Comparison of ENCODE assay signal across 26 cellular contexts in the genomic region with DNA sequence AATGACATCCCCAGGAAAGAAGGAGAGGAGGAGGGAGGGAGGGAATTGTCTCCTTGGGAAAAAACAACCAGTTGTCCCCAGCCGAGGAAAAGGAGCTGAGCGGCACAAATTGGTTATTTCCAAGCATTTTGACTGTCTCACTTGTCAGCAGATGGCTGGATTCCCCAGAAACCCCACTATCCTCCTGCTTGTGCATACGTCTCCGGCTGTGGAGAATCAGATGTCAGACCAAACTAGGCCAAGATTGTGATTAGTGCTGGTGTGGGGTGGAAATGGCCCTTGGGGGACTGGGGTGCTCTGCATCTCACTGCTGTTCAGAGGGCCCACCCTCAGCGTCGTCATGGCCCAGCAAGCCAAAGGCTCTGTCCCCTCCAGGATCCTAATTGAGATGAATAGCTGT.
"Had no signal": no experiment of that assay in that cellular context is flagged by ENCODE, and none has a peak within 500 bp of the region (broad histone marks: within the 10 kb centered on the region; RNA-seq: fewer than 3 reads in every experiment).

No MANE protein-coding gene starts in this region.

- H3K27me3 ChIP-seq: esophagus muscularis mucosa, foreskin keratinocyte, right atrium auricular region, tibial nerve, upper lobe of left lung had no signal

- H3K4me1 Mint-ChIP-seq: naive B cell; stimulated activated memory B cell treated with anti-CD40 and anti-IgM and Interleukin-4, amounts not matched to agents 10 μg/mL and 1 μg/mL and 100 μg/mL, for 72 hours had no signal

- H2AFZ ChIP-seq: parathyroid adenoma had no signal

- H3K4me3 Mint-ChIP-seq: naive B cell; natural killer cell treated with Interleukin-12 subunit alpha and Interleukin-12 subunit beta and Interleukin-15 and Interleukin-18, amount 100 ng/mL, for 72 hours; neural crest cell; stimulated activated memory B cell treated with anti-CD40 and anti-IgM and Interleukin-4, amounts not matched to agents 10 μg/mL and 1 μg/mL and 100 μg/mL, for 72 hours had no signal

- H3K9me3 ChIP-seq: esophagus muscularis mucosa, lower lobe of right lung, mucosa of descending colon, right atrium auricular region, thoracic aorta, tibial nerve, upper lobe of left lung had no signal

- H3K4me1 ChIP-seq: esophagus muscularis mucosa, foreskin keratinocyte, lower lobe of right lung, parathyroid adenoma, right atrium auricular region, tibial nerve, upper lobe of left lung had no signal

- H3K27ac ChIP-seq: coronary artery, esophagus muscularis mucosa, foreskin keratinocyte, lower lobe of right lung, parathyroid adenoma, right atrium auricular region, thoracic aorta, tibial nerve, upper lobe of left lung had no signal

- H3K27ac Mint-ChIP-seq: naive B cell; natural killer cell treated with Interleukin-12 subunit alpha and Interleukin-12 subunit beta and Interleukin-15 and Interleukin-18, amount 100 ng/mL, for 72 hours; progenitor cell of endocrine pancreas; stimulated activated memory B cell treated with anti-CD40 and anti-IgM and Interleukin-4, amounts not matched to agents 10 μg/mL and 1 μg/mL and 100 μg/mL, for 72 hours had no signal

- ATAC-seq: foreskin keratinocyte; left ventricle myocardium superior; lower lobe of right lung; mucosa of descending colon; natural killer cell treated with Interleukin-12 subunit alpha and Interleukin-12 subunit beta and Interleukin-15 and Interleukin-18, amount 100 ng/mL, for 72 hours; sciatic nerve; stimulated activated memory B cell treated with anti-CD40 and anti-IgM and Interleukin-4, amounts not matched to agents 10 μg/mL and 1 μg/mL and 100 μg/mL, for 72 hours; stimulated activated naive CD8-positive, alpha-beta T cell treated with anti-CD3 and anti-CD28 coated beads, Interleukin-15, Interleukin-2, amounts not matched to agents 100 U/mL and 50 U/mL, for 24 hours had no signal

- H3K9ac ChIP-seq: parathyroid adenoma had no signal

- DNase-seq: dermis blood vessel endothelial cell; effector memory CD4-positive, alpha-beta T cell; foreskin keratinocyte; head of caudate nucleus; left ventricle myocardium superior; lower lobe of right lung; mucosa of descending colon; naive B cell; stimulated activated CD4-positive, alpha-beta T cell treated with anti-CD3 and anti-CD28 coated beads, Interleukin-2, amount 100 ng/mL, for 24 hours; stimulated activated CD4-positive, alpha-beta T cell treated with anti-CD3 and anti-CD28 coated beads, Interleukin-4, amount 100 ng/mL, for 24 hours; stimulated activated naive CD8-positive, alpha-beta T cell treated with anti-CD3 and anti-CD28 coated beads, Interleukin-15, Interleukin-2, amounts not matched to agents 100 U/mL and 50 U/mL, for 24 hours; upper lobe of left lung had no signal

- H3K9me3 Mint-ChIP-seq: natural killer cell treated with Interleukin-12 subunit alpha and Interleukin-12 subunit beta and Interleukin-15 and Interleukin-18, amount 100 ng/mL, for 72 hours; stimulated activated memory B cell treated with anti-CD40 and anti-IgM and Interleukin-4, amounts not matched to agents 10 μg/mL and 1 μg/mL and 100 μg/mL, for 72 hours had no signal

- H3K4me3 ChIP-seq: coronary artery, esophagus muscularis mucosa, lower lobe of right lung, mucosa of descending colon, right atrium auricular region, thoracic aorta, tibial nerve, upper lobe of left lung had no signal

- FAIRE-seq: endothelial cell of umbilical vein, keratinocyte, urothelium cell line had no signal

- H3K79me2 ChIP-seq: parathyroid adenoma had no signal

- H3K36me3 ChIP-seq: lower lobe of right lung, tibial nerve, upper lobe of left lung had no signal
